ENCODE assay signal across 34 cellular contexts in genomic region chr5:163385824-163386223, GRCh38.
"Had no signal": no experiment of that assay in that cellular context is flagged by ENCODE, and none has a peak within 500 bp of the region (broad histone marks: within the 10 kb centered on the region; RNA-seq: fewer than 3 reads in every experiment).

No MANE protein-coding gene starts in this region.

- H3K36me3 Mint-ChIP-seq: activated CD8-positive, alpha-beta memory T cell treated with anti-CD3 and anti-CD28 coated beads, Interleukin-2, amount 10 ng/mL, durations not matched to agents 7 days and 5 days; activated naive CD4-positive, alpha-beta T cell treated with anti-CD3 and anti-CD28 coated beads, Interleukin-2, amount 10 ng/mL, durations not matched to agents 7 days and 5 days; activated naive CD8-positive, alpha-beta T cell had no signal

- H3K4me3 Mint-ChIP-seq: activated CD4-positive, alpha-beta memory T cell treated with anti-CD3 and anti-CD28 coated beads, Interleukin-2, amount 10 ng/mL, durations not matched to agents 7 days and 5 days; activated CD8-positive, alpha-beta memory T cell treated with anti-CD3 and anti-CD28 coated beads, Interleukin-2, amount 10 ng/mL, durations not matched to agents 7 days and 5 days; activated naive CD4-positive, alpha-beta T cell treated with anti-CD3 and anti-CD28 coated beads, Interleukin-2, amount 10 ng/mL, durations not matched to agents 7 days and 5 days; activated naive CD8-positive, alpha-beta T cell; activated naive CD8-positive, alpha-beta T cell treated with anti-CD3 and anti-CD28 coated beads, Interleukin-2, amount 50 U/mL, for 24 hours; central memory CD8-positive, alpha-beta T cell had no signal

- H3K4me2 ChIP-seq: PC-9 had no signal

- H3K4me3 ChIP-seq: cardiac muscle cell, PC-9 had no signal

- H3K27me3 Mint-ChIP-seq: activated naive CD4-positive, alpha-beta T cell treated with anti-CD3 and anti-CD28 coated beads, Interleukin-2, amount 10 ng/mL, durations not matched to agents 7 days and 5 days had no signal

- H2AFZ ChIP-seq: PC-9 had no signal

- H3K36me3 ChIP-seq: brain microvascular endothelial cell, cardiac muscle cell, WERI-Rb-1 had no signal

- H3K4me1 Mint-ChIP-seq: activated CD4-positive, alpha-beta memory T cell treated with anti-CD3 and anti-CD28 coated beads, Interleukin-2, amount 10 ng/mL, durations not matched to agents 7 days and 5 days; activated CD8-positive, alpha-beta memory T cell treated with anti-CD3 and anti-CD28 coated beads, Interleukin-2, amount 10 ng/mL, durations not matched to agents 7 days and 5 days; activated naive CD4-positive, alpha-beta T cell treated with anti-CD3 and anti-CD28 coated beads, Interleukin-2, amount 10 ng/mL, durations not matched to agents 7 days and 5 days; activated naive CD8-positive, alpha-beta T cell treated with anti-CD3 and anti-CD28 coated beads, Interleukin-2, amount 50 U/mL, for 24 hours; central memory CD8-positive, alpha-beta T cell had no signal

- ATAC-seq: activated CD8-positive, alpha-beta memory T cell treated with anti-CD3 and anti-CD28 coated beads, Interleukin-2, amount 10 ng/mL, durations not matched to agents 7 days and 5 days; activated naive CD8-positive, alpha-beta T cell treated with anti-CD3 and anti-CD28 coated beads, Interleukin-2, amount 50 U/mL, for 24 hours had no signal

- H3K27me3 ChIP-seq: brain microvascular endothelial cell, cardiac muscle cell had no signal

- DNase-seq: activated CD4-positive, alpha-beta memory T cell treated with anti-CD3 and anti-CD28 coated beads, Interleukin-2, amount 10 ng/mL, durations not matched to agents 7 days and 5 days; activated CD4-positive, alpha-beta T cell treated with anti-CD3 and anti-CD28 coated beads for 1 hour; activated CD4-positive, alpha-beta T cell treated with anti-CD3 and anti-CD28 coated beads for 48 hours; activated CD4-positive, CD25-positive, alpha-beta regulatory T cell; activated CD8-positive, alpha-beta memory T cell treated with anti-CD3 and anti-CD28 coated beads for 24 hours; activated CD8-positive, alpha-beta memory T cell treated with anti-CD3 and anti-CD28 coated beads, Interleukin-2, amount 10 ng/mL, durations not matched to agents 7 days and 5 days; activated CD8-positive, alpha-beta memory T cell treated with anti-CD3 and anti-CD28 coated beads, Interleukin-2, amount 50 U/mL, for 48 hours; activated effector memory CD4-positive, alpha-beta T cell treated with Interleukin-2 at 50 U/mL for 16 hours; activated naive CD4-positive, alpha-beta T cell treated with anti-CD3 and anti-CD28 coated beads, Interleukin-2, amount 10 ng/mL, durations not matched to agents 7 days and 5 days; activated naive CD8-positive, alpha-beta T cell treated with anti-CD3 and anti-CD28 coated beads, Interleukin-2, amount 50 U/mL, for 24 hours; activated T-cell treated with anti-CD3 and anti-CD28 coated beads, Interleukin-2, amount 50 U/mL, for 48 hours; aorta; brain microvascular endothelial cell; KG1; MM.1S; MV-4-11; NCI-H1092; NCI-H1436 treated with DMSO at 0.1 percent for 48 hours; NCI-H1694 treated with DMSO at 0.1 percent for 48 hours; NCI-H2029; NCI-H345; NCI-H526 treated with DMSO at 0.1 percent for 48 hours; NCI-H774; PC-9; SIG-M5; SW 1271; T-helper 1 cell; T-helper 2 cell; T-helper 9 cell; WERI-Rb-1 had no signal

- H3K27ac Mint-ChIP-seq: activated CD4-positive, alpha-beta memory T cell treated with anti-CD3 and anti-CD28 coated beads, Interleukin-2, amount 10 ng/mL, durations not matched to agents 7 days and 5 days; activated CD8-positive, alpha-beta memory T cell treated with anti-CD3 and anti-CD28 coated beads, Interleukin-2, amount 10 ng/mL, durations not matched to agents 7 days and 5 days; activated naive CD4-positive, alpha-beta T cell treated with anti-CD3 and anti-CD28 coated beads, Interleukin-2, amount 10 ng/mL, durations not matched to agents 7 days and 5 days; activated naive CD8-positive, alpha-beta T cell; activated naive CD8-positive, alpha-beta T cell treated with anti-CD3 and anti-CD28 coated beads, Interleukin-2, amount 50 U/mL, for 24 hours had no signal

- H3K9me3 Mint-ChIP-seq: activated CD4-positive, alpha-beta memory T cell treated with anti-CD3 and anti-CD28 coated beads, Interleukin-2, amount 10 ng/mL, durations not matched to agents 7 days and 5 days; activated naive CD4-positive, alpha-beta T cell treated with anti-CD3 and anti-CD28 coated beads, Interleukin-2, amount 10 ng/mL, durations not matched to agents 7 days and 5 days; activated naive CD8-positive, alpha-beta T cell treated with anti-CD3 and anti-CD28 coated beads, Interleukin-2, amount 50 U/mL, for 24 hours; central memory CD8-positive, alpha-beta T cell had no signal

- H3K27ac ChIP-seq: brain microvascular endothelial cell, cardiac muscle cell, PC-9, RWPE1, WERI-Rb-1 had no signal
